In the genomic region with DNA sequence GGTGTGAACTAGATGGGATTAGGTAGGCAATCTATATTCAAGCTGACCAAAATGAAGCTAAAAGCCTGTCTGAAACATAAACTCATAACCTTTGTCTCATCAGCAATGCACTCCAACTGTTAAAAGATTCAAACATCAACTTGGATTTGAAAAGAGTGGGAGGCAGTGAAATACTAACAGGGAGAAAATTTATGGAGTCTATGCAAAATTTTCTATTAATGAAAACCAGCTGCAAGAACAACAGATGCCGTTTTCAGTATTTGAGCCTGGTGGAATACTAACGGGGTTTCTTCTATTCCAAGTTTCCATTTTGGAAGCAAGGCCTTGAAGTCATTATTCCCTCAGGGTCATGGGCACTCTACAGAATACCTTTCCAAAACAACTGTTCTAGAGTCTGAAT, we compare ENCODE assay signal across 23 cellular contexts.
DNase-seq lines count a peak whose midpoint lies in the region; ATAC-seq and TF ChIP-seq lines count a peak whose summit lies in the region.
"Had no signal": no experiment of that assay in that cellular context is flagged by ENCODE, and none has a peak within 500 bp of the region (broad histone marks: within the 10 kb centered on the region; RNA-seq: fewer than 3 reads in every experiment).

No MANE protein-coding gene starts in this region.

- DNase-seq in MCF 10A (ENCODE audit: unreplicated experiment) (no peak), breast epithelium (ENCODE audit: low spot score in 2 of 2) (no peak), SK-N-SH (peak; percentile 19), fibroblast of mammary gland (ENCODE audit: low read depth) (peak; percentile 46), left lung (no peak), globus pallidus (ENCODE audit: low spot score) (no peak), UCSD-AML1 (lab: John Stamatoyannopoulos, UW; ENCODE audit: unreplicated experiment) (no peak)
- DNase-seq: 8988T; BE2C; C1 segment of cervical spinal cord; CD4-positive, CD25-positive, alpha-beta regulatory T cell; CD8-positive, alpha-beta memory T cell; COR-L47; DMS 273 treated with DMSO at 0.1 percent for 48 hours; DMS53; DND-41; EL; GOT3; H7 had no signal

- H3K9me3 Mint-ChIP-seq in MCF 10A (ENCODE audit: unreplicated experiment) = no peaks in the 10 kb centered on the region
- H3K9me3 Mint-ChIP-seq in nephron = no peaks in the 10 kb centered on the region
- H3K9me3 Mint-ChIP-seq: CD8-positive, alpha-beta memory T cell had no signal

- H3K9ac ChIP-seq in SK-N-SH = no peak overlapping the region

- ATAC-seq in left lung = no peak
- ATAC-seq: HCT116, HepG2 had no signal

- H3K27me3 ChIP-seq in breast epithelium = no peaks in the 10 kb centered on the region
- no peaks in the 10 kb centered on the region for H3K27me3 ChIP-seq in SK-N-SH (ENCODE audit: insufficient read depth)
- peaks cover 0 to 4% of the 10 kb centered on the region in 2 donors for H3K27me3 ChIP-seq in left lung
- H3K27me3 ChIP-seq: BE2C had no signal

- peaks cover 23% of the 10 kb centered on the region for H3F3A ChIP-seq in SK-N-SH (replicated peaks; ENCODE audit: insufficient read depth)

- H4K20me1 ChIP-seq in SK-N-SH (ENCODE audit: insufficient read depth) = no peaks in the 10 kb centered on the region

- no peak for TF ChIP-seq EP300 in SK-N-SH (IDR thresholded peaks at IDR 0.05; ENCODE audit: borderline replicate concordance in 1 of 2, low read depth in 1 of 2, low read length in 1 of 2)

- TF ChIP-seq POLR2A in breast epithelium (IDR thresholded peaks at IDR 0.05) = no peak

- H3K4me1 Mint-ChIP-seq in MCF 10A (ENCODE audit: insufficient read depth, unreplicated experiment) (peaks cover 14% of the 10 kb centered on the region), nephron (peaks cover 71% of the 10 kb centered on the region)
- H3K4me1 Mint-ChIP-seq: CD4-positive, CD25-positive, alpha-beta regulatory T cell; CD8-positive, alpha-beta memory T cell; IgD-negative memory B cell had no signal

- peaks cover 25% of the 10 kb centered on the region for H3K36me3 Mint-ChIP-seq in MCF 10A (ENCODE audit: insufficient read depth, unreplicated experiment)
- H3K36me3 Mint-ChIP-seq in nephron (ENCODE audit: low read depth) = peaks cover 44% of the 10 kb centered on the region
- H3K36me3 Mint-ChIP-seq: CD4-positive, CD25-positive, alpha-beta regulatory T cell; CD8-positive, alpha-beta memory T cell; IgD-negative memory B cell had no signal

- no peaks in the 10 kb centered on the region for H3K9me3 ChIP-seq in breast epithelium
- H3K9me3 ChIP-seq in SK-N-SH = no peaks in the 10 kb centered on the region
- no peaks in the 10 kb centered on the region for H3K9me3 ChIP-seq in left lung
- H3K9me3 ChIP-seq: BE2C had no signal

- H3K27ac Mint-ChIP-seq in MCF 10A (ENCODE audit: low read depth, unreplicated experiment) (no peak overlapping the region), nephron (peak overlapping the region; percentile 74 to 91 (median 83))
- H3K27ac Mint-ChIP-seq: CD4-positive, CD25-positive, alpha-beta regulatory T cell; CD8-positive, alpha-beta memory T cell; IgD-negative memory B cell had no signal

- H3K9me2 ChIP-seq in SK-N-SH = no peaks in the 10 kb centered on the region

- peak overlapping the region in 1 of 2 donors; percentile 7 for H3K27ac ChIP-seq in breast epithelium
- peak overlapping the region in 1 of 2 experiments; percentile 76; a peak in 3 of 4 replicates for H3K27ac ChIP-seq in SK-N-SH (ENCODE audit: low read depth in 2 of 2, low read length in 1 of 2)
- no peak overlapping the region for H3K27ac ChIP-seq in left lung

- TSS peak; percentile 13 for BruUV-seq in MCF 10A (replicated peaks; lab: Mats Ljungman, UMichigan)

- no peak overlapping the region for H3K4me3 Mint-ChIP-seq in MCF 10A (ENCODE audit: unreplicated experiment)
- peak overlapping the region in 1 of 3 experiments; percentile 26 for H3K4me3 Mint-ChIP-seq in nephron
- H3K4me3 Mint-ChIP-seq: CD4-positive, CD25-positive, alpha-beta regulatory T cell; CD8-positive, alpha-beta memory T cell; IgD-negative memory B cell had no signal

- no peak overlapping the region for H2AFZ ChIP-seq in SK-N-SH (ENCODE audit: low read depth)

- peaks cover 20% of the 10 kb centered on the region for H3K79me2 ChIP-seq in SK-N-SH (ENCODE audit: insufficient read depth)

- H3K36me3 ChIP-seq in breast epithelium = no peaks in the 10 kb centered on the region
- H3K36me3 ChIP-seq in SK-N-SH (replicated peaks in 1 of 2; ENCODE audit: control insufficient read depth in 1 of 2, insufficient read depth in 2 of 2, low read length in 1 of 2) = peaks cover 18 to 25% of the 10 kb centered on the region in 2 experiments
- H3K36me3 ChIP-seq in left lung = no peaks in the 10 kb centered on the region

- H3K4me1 ChIP-seq in breast epithelium = peaks cover 0 to 11% of the 10 kb centered on the region in 2 donors
- H3K4me1 ChIP-seq in SK-N-SH (ENCODE audit: control insufficient read depth in 1 of 2, insufficient read depth in 2 of 2, low read depth in 1 of 2, low read length in 1 of 2) = peaks cover 9 to 22% of the 10 kb centered on the region in 2 experiments
- H3K4me1 ChIP-seq in left lung = peaks cover 0 to 10% of the 10 kb centered on the region in 2 donors

- no peak for TF ChIP-seq CTCF in MCF 10A (IDR thresholded peaks at IDR 0.05; ENCODE audit: unreplicated experiment)
- TF ChIP-seq CTCF in breast epithelium (IDR thresholded peaks at IDR 0.05) = no peak
- TF ChIP-seq CTCF in SK-N-SH (IDR thresholded peaks at IDR 0.05) = no peak
- no peak for TF ChIP-seq CTCF in fibroblast of mammary gland (conservative IDR thresholded peaks at IDR 0.05; ENCODE audit: control insufficient read depth, insufficient read depth, low read depth, low read length)
- no peak for TF ChIP-seq CTCF in nephron (IDR thresholded peaks at IDR 0.05; ENCODE audit: unreplicated experiment in 3 of 3)
- TF ChIP-seq CTCF in left lung (IDR thresholded peaks at IDR 0.05) = no peak

- H3K4me2 ChIP-seq in SK-N-SH = no peak overlapping the region

- H3K27me3 Mint-ChIP-seq in MCF 10A (ENCODE audit: insufficient read depth, unreplicated experiment) (no peaks in the 10 kb centered on the region), nephron (ENCODE audit: low read depth) (no peaks in the 10 kb centered on the region)

- no peak overlapping the region for H3K4me3 ChIP-seq in breast epithelium
- no peak overlapping the region for H3K4me3 ChIP-seq in SK-N-SH (ENCODE audit: low read depth in 2 of 2, low read length in 1 of 2)
- no peak overlapping the region for H3K4me3 ChIP-seq in fibroblast of mammary gland (ENCODE audit: control insufficient read depth, low read depth, low read length)
- no peak overlapping the region for H3K4me3 ChIP-seq in left lung

- POLR2A ChIA-PET in MCF 10A (lab: Yijun Ruan, JAX) = no interaction called here
- POLR2A ChIA-PET in SK-N-SH (lab: Yijun Ruan, JAX) = no interaction called here

- intact Hi-C loops in MCF 10A (cut with micrococcal nuclease) = no loop called here
- intact Hi-C loops in breast epithelium (cut with DNase I; ENCODE audit: low total_unique reads) = no loop called here
- intact Hi-C loops in left lung (cut with DNase I) = no loop called here

- no peak for TF ChIP-seq RAD21 in SK-N-SH (IDR thresholded peaks at IDR 0.05; ENCODE audit: low read length)

- WGBS in SK-N-SH (ENCODE audit: low lambda C conversion rate) = 27% methylated on average over 2 of the region's 2 CpGs

- CTCF ChIA-PET in MCF 10A (lab: Yijun Ruan, JAX) (no interaction called here), SK-N-SH (lab: Yijun Ruan, JAX) (no interaction called here)

TF ChIP-seq in SK-N-SH, 30 proteins besides CTCF, POLR2A, EP300 and RAD21:
- TF ChIP-seq RCOR1 (IDR thresholded peaks at IDR 0.05; ENCODE audit: low read length) (no peak), RXRA (IDR thresholded peaks at IDR 0.05; ENCODE audit: borderline replicate concordance, low read depth) (no peak), YY1 (IDR thresholded peaks at IDR 0.05; ENCODE audit: low read depth) (no peak), TCF12 (IDR thresholded peaks at IDR 0.05) (peak; percentile 75)

Comparison
In these comparisons a context has a peak if more than half of its experiments do, and no peak if none do; other contexts are left out.
1. DNase-seq: peak in SK-N-SH (single experiment) and fibroblast of mammary gland (single experiment); none in MCF 10A (single experiment), breast epithelium (0 of 2), left lung (0 of 2), globus pallidus (single experiment) and UCSD-AML1 (single experiment).